ENCODE assay signal across 8 cellular contexts in genomic region chr7:11193131-11193867, GRCh38.
A peak's percentile ranks its signal among the peaks of the same experiment; 100 is the strongest.
DNase-seq lines count a peak whose midpoint lies in the region; ATAC-seq and TF ChIP-seq lines count a peak whose summit lies in the region.

No MANE protein-coding gene starts in this region.

- H2BK15ac ChIP-seq in neuronal stem cell (ENCODE audit: low read length): no peak overlapping the region

- H3K23ac ChIP-seq in neuronal stem cell (ENCODE audit: low read depth, low read length, poor library complexity): no peak overlapping the region

- H3K18ac ChIP-seq in neuronal stem cell (ENCODE audit: low read length): peak overlapping the region; percentile 32

- H2AFZ ChIP-seq in neuronal stem cell (ENCODE audit: low read length): peak overlapping the region; percentile 65

- peak overlapping the region; percentile 4 to 58 (median 50) for H3K27ac ChIP-seq in esophagus squamous epithelium
- no peak overlapping the region for H3K27ac ChIP-seq in neuronal stem cell (replicated peaks; ENCODE audit: low read length)

- no peak overlapping the region for H3K4me3 Mint-ChIP-seq in Calu3 (ENCODE audit: low read depth, unreplicated experiment)

- H3K4me3 ChIP-seq in esophagus squamous epithelium (peak overlapping the region; percentile 8 to 59 (median 34)), neuronal stem cell (ENCODE audit: low read length in 2 of 2) (no peak overlapping the region)

- no TSS peak for BruUV-seq in Calu3 (replicated peaks; lab: Mats Ljungman, UMichigan)

- H3K4ac ChIP-seq in neuronal stem cell (ENCODE audit: low read length): no peak overlapping the region

- H3K14ac ChIP-seq in neuronal stem cell (ENCODE audit: low read length): no peak overlapping the region

- H3K27me3 ChIP-seq in esophagus squamous epithelium (no peaks in the 10 kb centered on the region), neuronal stem cell (ENCODE audit: control insufficient read depth in 3 of 3, insufficient read depth in 3 of 3, low read depth in 1 of 3, low read length in 3 of 3) (no peaks in the 10 kb centered on the region)

- DNase-seq in DMS153 treated with DMSO at 0.1 percent for 48 hours (lab: John Stamatoyannopoulos, UW; ENCODE audit: unreplicated experiment): peak; percentile 96
- DNase-seq in NCI-H2227 treated with DMSO at 0.1 percent for 48 hours (lab: John Stamatoyannopoulos, UW): peak; percentile 28
- DNase-seq in esophagus squamous epithelium (lab: John Stamatoyannopoulos, UW): no peak
- DNase-seq in neuronal stem cell (ENCODE audit: low spot score): no peak
- no peak for DNase-seq in cerebellum (ENCODE audit: low spot score)
- no peak for DNase-seq in Calu3

- no peak for TF ChIP-seq POLR2A in esophagus squamous epithelium (IDR thresholded peaks at IDR 0.05)

- no peak overlapping the region for H2BK5ac ChIP-seq in neuronal stem cell (ENCODE audit: low read length)

- no peaks in the 10 kb centered on the region for H3K36me3 Mint-ChIP-seq in Calu3 (ENCODE audit: insufficient read depth, unreplicated experiment)

- H3K9ac ChIP-seq in neuronal stem cell (ENCODE audit: low read depth, low read length, poor library complexity): no peak overlapping the region

- intact Hi-C loops in esophagus squamous epithelium (cut with DNase I): no loop called here
- intact Hi-C loops in Calu3 (cut with micrococcal nuclease; ENCODE audit: unreplicated experiment): no loop called here

- 15 to 27% methylated on average over 17 of the region's 17 CpGs for WGBS in esophagus squamous epithelium, 2 donors
- no CpG with 5 or more reads among the region's 17 CpGs for WGBS in neuronal stem cell (ENCODE audit: extremely low coverage in 2 of 2, insufficient read length in 2 of 2, insufficient replicate concordance in 1 of 2), 2 donors

- H3K9me3 ChIP-seq in esophagus squamous epithelium (no peaks in the 10 kb centered on the region), neuronal stem cell (replicated peaks in 1 of 2; ENCODE audit: control insufficient read depth in 2 of 2, insufficient read depth in 1 of 2, low read depth in 1 of 2, low read length in 2 of 2) (no peaks in the 10 kb centered on the region)

- H2AK5ac ChIP-seq in neuronal stem cell (ENCODE audit: low read depth, low read length): no peak overlapping the region

- no peaks in the 10 kb centered on the region for H3K9me3 Mint-ChIP-seq in Calu3 (ENCODE audit: low read depth, unreplicated experiment)

- H3K4me1 Mint-ChIP-seq in Calu3 (ENCODE audit: low read depth, unreplicated experiment): no peaks in the 10 kb centered on the region

- no peak overlapping the region for H3K4me2 ChIP-seq in neuronal stem cell (ENCODE audit: insufficient read depth, low read length, poor library complexity, severe bottlenecking)

- no peak overlapping the region for H4K91ac ChIP-seq in neuronal stem cell (ENCODE audit: low read depth, low read length, poor library complexity)

- H3K27me3 Mint-ChIP-seq in Calu3 (ENCODE audit: unreplicated experiment): no peaks in the 10 kb centered on the region

- H3K4me1 ChIP-seq in esophagus squamous epithelium (peaks cover 0 to 15% (median 10%) of the 10 kb centered on the region in 3 donors), neuronal stem cell (ENCODE audit: control insufficient read depth in 2 of 2, insufficient read depth in 1 of 2, low read depth in 1 of 2, low read length in 2 of 2) (peaks cover 4 to 11% of the 10 kb centered on the region in 2 donors)

- CTCF ChIA-PET in Calu3 (lab: Charles Lee): interaction anchor here (1.0 kb wide), 1 partner anchor 12 kb away, joined by 3 read pairs; no protein-coding TSS in a partner anchor

- H2BK12ac ChIP-seq in neuronal stem cell (ENCODE audit: low read length): peak overlapping the region; percentile 73

- H2BK120ac ChIP-seq in neuronal stem cell (ENCODE audit: low read depth, low read length): no peak overlapping the region

- ATAC-seq in GM21390 (IDR thresholded peaks at IDR 0.05; ENCODE audit: unreplicated experiment) (no peak), GM18502 (IDR thresholded peaks at IDR 0.05; ENCODE audit: poor library complexity, unreplicated experiment) (no peak)

- H4K8ac ChIP-seq in neuronal stem cell (ENCODE audit: low read depth, low read length): no peak overlapping the region

- TF ChIP-seq CTCF in esophagus squamous epithelium (IDR thresholded peaks at IDR 0.05) (no peak), Calu3 (IDR thresholded peaks at IDR 0.05; ENCODE audit: unreplicated experiment) (no peak)

- H3K79me1 ChIP-seq in neuronal stem cell (ENCODE audit: low read depth, low read length): no peaks in the 10 kb centered on the region

- H3K36me3 ChIP-seq in esophagus squamous epithelium: no peaks in the 10 kb centered on the region
- no peaks in the 10 kb centered on the region for H3K36me3 ChIP-seq in neuronal stem cell (replicated peaks in 1 of 2; ENCODE audit: control insufficient read depth in 2 of 2, insufficient read depth in 2 of 2, low read length in 2 of 2)

- H3K27ac Mint-ChIP-seq in Calu3 (ENCODE audit: unreplicated experiment): no peak overlapping the region

Comparison
In these comparisons a context has a peak if more than half of its experiments do, and no peak if none do; other contexts are left out.
1. DNase-seq: peak in DMS153 treated with DMSO at 0.1 percent for 48 hours (single experiment) and NCI-H2227 treated with DMSO at 0.1 percent for 48 hours (single experiment); none in esophagus squamous epithelium (single experiment), neuronal stem cell (single experiment), cerebellum (single experiment) and Calu3 (single experiment).
2. H3K4me3 ChIP-seq: peak in esophagus squamous epithelium (4 of 4); none in neuronal stem cell (0 of 2).